11 cellular contexts compared by ENCODE assay signal in genomic region chr10:26474845-26475244, GRCh38. TPM values are rescaled to one million over a fixed set of nuclear protein-coding genes. Genes with fewer than 3 reads are reported as not detected.
DNase-seq lines count a peak whose midpoint lies in the region; ATAC-seq and TF ChIP-seq lines count a peak whose summit lies in the region.
"Not testable (repeated sequence)": the region's sequence is repeated elsewhere in the genome, so short reads cannot be mapped to it uniquely, and the experiment has no call there.
"Had no signal": no experiment of that assay in that cellular context is flagged by ENCODE, and none has a peak within 500 bp of the region (broad histone marks: within the 10 kb centered on the region; RNA-seq: fewer than 3 reads in every experiment).

No MANE protein-coding gene starts in this region.

- peak overlapping the region; percentile 35 for H3K4me3 Mint-ChIP-seq in activated CD4-positive, alpha-beta T cell treated with anti-CD3 and anti-CD28 coated beads, Interleukin-2, amount 10 ng/mL, durations not matched to agents 7 days and 5 days
- H3K4me3 Mint-ChIP-seq in activated naive CD4-positive, alpha-beta T cell treated with anti-CD3 and anti-CD28 coated beads, Interleukin-2, amount 10 ng/mL, durations not matched to agents 7 days and 5 days: peak overlapping the region; percentile 67
- peak overlapping the region; percentile 47 to 84 (median 72) for H3K4me3 Mint-ChIP-seq in naive thymus-derived CD8-positive, alpha-beta T cell
- peak overlapping the region; percentile 46 to 78 for H3K4me3 Mint-ChIP-seq in stimulated activated naive CD8-positive, alpha-beta T cell treated with anti-CD3 and anti-CD28 coated beads, Interleukin-15, amount 100 ng/mL, for 72 hours

- H3K36me3 ChIP-seq in BLaER1 (peaks cover 66% of the 10 kb centered on the region), OCI-LY3 (replicated peaks; ENCODE audit: low read depth, low read length) (peaks cover 11% of the 10 kb centered on the region)
- H3K36me3 ChIP-seq in effector memory CD4-positive, alpha-beta T cell (ENCODE audit: control insufficient read depth, insufficient read depth, low read length): not testable (repeated sequence)

- peaks cover 60% of the 10 kb centered on the region for H3K36me3 Mint-ChIP-seq in activated CD4-positive, alpha-beta T cell treated with anti-CD3 and anti-CD28 coated beads, Interleukin-2, amount 10 ng/mL, durations not matched to agents 7 days and 5 days (ENCODE audit: low read depth)
- H3K36me3 Mint-ChIP-seq in activated naive CD4-positive, alpha-beta T cell treated with anti-CD3 and anti-CD28 coated beads, Interleukin-2, amount 10 ng/mL, durations not matched to agents 7 days and 5 days: peaks cover 60% of the 10 kb centered on the region
- H3K36me3 Mint-ChIP-seq in naive thymus-derived CD8-positive, alpha-beta T cell: peaks cover 0 to 23% (median 11%) of the 10 kb centered on the region in 3 donors

- not testable (repeated sequence) for H3K9me3 ChIP-seq in BLaER1; OCI-LY3 (ENCODE audit: insufficient read depth, low read length); effector memory CD4-positive, alpha-beta T cell (ENCODE audit: control insufficient read depth, low read length)

- H3K9ac ChIP-seq in BLaER1; OCI-LY3 (ENCODE audit: low read length): not testable (repeated sequence)

- not testable (repeated sequence) for H3K27me3 Mint-ChIP-seq in activated CD4-positive, alpha-beta T cell treated with anti-CD3 and anti-CD28 coated beads, Interleukin-2, amount 10 ng/mL, durations not matched to agents 7 days and 5 days; activated naive CD4-positive, alpha-beta T cell treated with anti-CD3 and anti-CD28 coated beads, Interleukin-2, amount 10 ng/mL, durations not matched to agents 7 days and 5 days; naive thymus-derived CD8-positive, alpha-beta T cell; stimulated activated naive CD8-positive, alpha-beta T cell treated with anti-CD3 and anti-CD28 coated beads, Interleukin-15, amount 100 ng/mL, for 72 hours

- not testable (repeated sequence) for H3K9me3 Mint-ChIP-seq in activated CD4-positive, alpha-beta T cell treated with anti-CD3 and anti-CD28 coated beads, Interleukin-2, amount 10 ng/mL, durations not matched to agents 7 days and 5 days; activated naive CD4-positive, alpha-beta T cell treated with anti-CD3 and anti-CD28 coated beads, Interleukin-2, amount 10 ng/mL, durations not matched to agents 7 days and 5 days; naive thymus-derived CD8-positive, alpha-beta T cell; stimulated activated naive CD8-positive, alpha-beta T cell treated with anti-CD3 and anti-CD28 coated beads, Interleukin-15, amount 100 ng/mL, for 72 hours

- peak overlapping the region; percentile 66 for H3K4me2 ChIP-seq in BLaER1
- peak overlapping the region; percentile 14; the same call in 1 of the 2 replicates for H3K4me2 ChIP-seq in OCI-LY3 (ENCODE audit: low read length)

- H3K4me1 Mint-ChIP-seq in activated CD4-positive, alpha-beta T cell treated with anti-CD3 and anti-CD28 coated beads, Interleukin-2, amount 10 ng/mL, durations not matched to agents 7 days and 5 days: peaks cover 83% of the 10 kb centered on the region
- H3K4me1 Mint-ChIP-seq in activated naive CD4-positive, alpha-beta T cell treated with anti-CD3 and anti-CD28 coated beads, Interleukin-2, amount 10 ng/mL, durations not matched to agents 7 days and 5 days: peaks cover 85% of the 10 kb centered on the region
- H3K4me1 Mint-ChIP-seq in naive thymus-derived CD8-positive, alpha-beta T cell: peaks cover 43 to 93% (median 85%) of the 10 kb centered on the region in 4 donors
- peaks cover 90% of the 10 kb centered on the region for H3K4me1 Mint-ChIP-seq in stimulated activated naive CD8-positive, alpha-beta T cell treated with anti-CD3 and anti-CD28 coated beads, Interleukin-15, amount 100 ng/mL, for 72 hours

- not testable (repeated sequence) for H2AFZ ChIP-seq in OCI-LY3 (ENCODE audit: low read depth, low read length)

- not testable (repeated sequence) for H3K4me3 ChIP-seq in BLaER1; OCI-LY3 (ENCODE audit: low read length); effector memory CD4-positive, alpha-beta T cell (ENCODE audit: insufficient read depth, low read depth, low read length, poor library complexity, severe bottlenecking)

- H3K27me3 ChIP-seq in BLaER1; OCI-LY3 (ENCODE audit: low read depth, low read length); effector memory CD4-positive, alpha-beta T cell (replicated peaks; ENCODE audit: control insufficient read depth, insufficient read depth, low read length, poor library complexity, severe bottlenecking): not testable (repeated sequence)

- peak overlapping the region; percentile 85 for H3K27ac Mint-ChIP-seq in activated CD4-positive, alpha-beta T cell treated with anti-CD3 and anti-CD28 coated beads, Interleukin-2, amount 10 ng/mL, durations not matched to agents 7 days and 5 days
- peak overlapping the region; percentile 92 for H3K27ac Mint-ChIP-seq in activated naive CD4-positive, alpha-beta T cell treated with anti-CD3 and anti-CD28 coated beads, Interleukin-2, amount 10 ng/mL, durations not matched to agents 7 days and 5 days
- H3K27ac Mint-ChIP-seq in naive thymus-derived CD8-positive, alpha-beta T cell: peak overlapping the region; percentile 92 to 96 (median 94)
- peak overlapping the region; percentile 22 to 74 for H3K27ac Mint-ChIP-seq in stimulated activated naive CD8-positive, alpha-beta T cell treated with anti-CD3 and anti-CD28 coated beads, Interleukin-15, amount 100 ng/mL, for 72 hours

- H3K79me2 ChIP-seq in OCI-LY3 (ENCODE audit: low read length): peaks cover 86% of the 10 kb centered on the region

- CTCF ChIA-PET in activated CD4-positive, alpha-beta T cell treated with anti-CD3 and anti-CD28 coated beads, Interleukin-2, amount 10 ng/mL, durations not matched to agents 7 days and 5 days (lab: Charles Lee): interaction anchor here (0.7 to 0.8 kb wide), 3 partner anchors 9 to 1208 kb away, joined by 3 to 8 read pairs (median 3); no protein-coding TSS in a partner anchor
- CTCF ChIA-PET in activated naive CD4-positive, alpha-beta T cell treated with anti-CD3 and anti-CD28 coated beads, Interleukin-2, amount 10 ng/mL, durations not matched to agents 7 days and 5 days (lab: Charles Lee): not testable (repeated sequence)

- peak; percentile 56 for ATAC-seq in GM18867 (IDR thresholded peaks at IDR 0.05; ENCODE audit: unreplicated experiment)
- peak; percentile 25 to 62 for ATAC-seq in naive thymus-derived CD8-positive, alpha-beta T cell
- ATAC-seq in stimulated activated naive CD8-positive, alpha-beta T cell treated with anti-CD3 and anti-CD28 coated beads, Interleukin-15, amount 100 ng/mL, for 72 hours: peak; percentile 75

- H4K20me1 ChIP-seq in BLaER1 (peaks cover 100% of the 10 kb centered on the region), OCI-LY3 (ENCODE audit: insufficient read depth, low read length) (peaks cover 14% of the 10 kb centered on the region)

- DNase-seq in activated CD4-positive, alpha-beta T cell treated with anti-CD3 and anti-CD28 coated beads, Interleukin-2, amount 10 ng/mL, durations not matched to agents 7 days and 5 days: peak; percentile 43
- peak; percentile 31 for DNase-seq in activated naive CD4-positive, alpha-beta T cell treated with anti-CD3 and anti-CD28 coated beads, Interleukin-2, amount 10 ng/mL, durations not matched to agents 7 days and 5 days
- not testable (repeated sequence) for DNase-seq in effector memory CD4-positive, alpha-beta T cell
- peak in 2 of 10 donors; percentile 23 to 46 for DNase-seq in naive thymus-derived CD8-positive, alpha-beta T cell
- peak in 1 of 2 donors; percentile 37 for DNase-seq in stimulated activated naive CD8-positive, alpha-beta T cell treated with anti-CD3 and anti-CD28 coated beads, Interleukin-15, amount 100 ng/mL, for 72 hours

- H3K4me1 ChIP-seq in BLaER1 (peaks cover 97% of the 10 kb centered on the region), OCI-LY3 (ENCODE audit: low read length) (peaks cover 55% of the 10 kb centered on the region)
- H3K4me1 ChIP-seq in effector memory CD4-positive, alpha-beta T cell (ENCODE audit: control insufficient read depth, insufficient read depth, low read length, poor library complexity, severe bottlenecking): peaks cover 52% of the 10 kb centered on the region

- peak overlapping the region; percentile 50; the same call in 1 of the 2 replicates for H3K27ac ChIP-seq in BLaER1
- 0 out of 2 replicates have a peak overlapping the region, but pooled peaks have one; percentile 5 for H3K27ac ChIP-seq in OCI-LY3 (ENCODE audit: low read length)
- H3K27ac ChIP-seq in effector memory CD4-positive, alpha-beta T cell (ENCODE audit: insufficient read depth, low read length, poor library complexity, severe bottlenecking): peak overlapping the region; percentile 65

- TF ChIP-seq CTCF in OCI-LY3 (IDR thresholded peaks at IDR 0.05; ENCODE audit: low read depth, low read length): not testable (repeated sequence)

- POLR2A ChIA-PET in activated CD4-positive, alpha-beta T cell treated with anti-CD3 and anti-CD28 coated beads, Interleukin-2, amount 10 ng/mL, durations not matched to agents 7 days and 5 days (lab: Charles Lee): not testable (repeated sequence)
- POLR2A ChIA-PET in naive thymus-derived CD8-positive, alpha-beta T cell (lab: Charles Lee): interaction anchor here (0.9 to 2.3 kb wide), 3 partner anchors 8 to 36 kb away, joined by 3 to 14 read pairs (median 3); no protein-coding TSS in a partner anchor

RNA-seq across cellular contexts. Expression of gene APBB1IP, which starts 36.7 kb away (rescaled TPM):
- total RNA-seq in activated CD4-positive, alpha-beta T cell treated with anti-CD3 and anti-CD28 coated beads, Interleukin-2, amount 10 ng/mL, durations not matched to agents 7 days and 5 days: 10 to 100 TPM; 78.4 to 92.2 TPM
- 100 to 1,000 TPM in 1 of 2 experiments, 10 to 100 TPM in 1; 91.6 to 102 TPM for total RNA-seq in naive thymus-derived CD8-positive, alpha-beta T cell
- polyA plus RNA-seq in naive thymus-derived CD8-positive, alpha-beta T cell: 10 to 100 TPM; 50.0 to 68.5 (median 65.1) TPM
- total RNA-seq: A172, Daoy, H9 had no signal

Comparison
In these comparisons a context has a peak if more than half of its experiments do, and no peak if none do; other contexts are left out.
1. H3K27ac ChIP-seq: peak in every context shown above with its lines; median percentile 65 in effector memory CD4-positive, alpha-beta T cell; 50 in BLaER1; 5 in OCI-LY3.